ENCODE assay signal across 20 cellular contexts in the genomic region with DNA sequence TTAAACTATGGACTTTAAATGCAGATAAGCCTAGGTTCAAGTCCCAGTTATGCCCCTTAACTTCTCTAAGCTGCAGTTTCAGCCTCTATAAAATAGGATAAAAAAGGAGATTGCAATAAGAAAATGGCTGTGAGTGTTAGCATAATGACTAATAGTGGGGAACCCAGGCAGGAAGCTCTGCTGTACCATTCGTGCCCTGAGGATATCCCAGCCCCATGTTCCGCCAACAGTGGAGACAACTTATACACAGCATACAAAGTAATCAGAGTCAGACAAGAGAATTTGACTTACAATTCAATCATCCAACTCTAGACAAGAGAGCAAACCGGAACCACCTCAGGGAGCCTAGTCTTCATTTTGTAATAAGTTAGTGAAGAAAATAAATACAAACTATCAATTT.
DNase-seq lines count a peak whose midpoint lies in the region; ATAC-seq, FAIRE-seq and TF ChIP-seq lines count a peak whose summit lies in the region.
"Had no signal": no experiment of that assay in that cellular context is flagged by ENCODE, and none has a peak within 500 bp of the region (broad histone marks: within the 10 kb centered on the region; RNA-seq: fewer than 3 reads in every experiment).

No MANE protein-coding gene starts in this region.

- peak; percentile 73 for FAIRE-seq in endothelial cell of umbilical vein (lab: Jason Lieb, UNC)
- FAIRE-seq: frontal cortex had no signal

- peak; percentile 64 for DNase-seq in Daoy (ENCODE audit: low read depth)
- DNase-seq in PC-3, result peak; percentile 85
- peak; percentile 90 for DNase-seq in endothelial cell of umbilical vein (ENCODE audit: low read depth, low spot score)
- DNase-seq in osteocyte (ENCODE audit: extremely low spot score, unreplicated experiment), result peak; percentile 64
- no peak for DNase-seq in activated CD4-positive, alpha-beta T cell treated with anti-CD3 and anti-CD28 coated beads for 36 hours
- no peak for DNase-seq in Ammon's horn (ENCODE audit: low spot score)
- no peak for DNase-seq in activated CD4-positive, alpha-beta T cell treated with anti-CD3 and anti-CD28 coated beads, Interleukin-2, amount 50 U/mL, for 48 hours
- DNase-seq: activated CD4-positive, alpha-beta T cell treated with anti-CD3 and anti-CD28 coated beads, Interleukin-2, amount 50 U/mL, for 4 hours; CD8-positive, alpha-beta memory T cell; midbrain; T-helper 17 cell had no signal

- H3K9me1 ChIP-seq in endothelial cell of umbilical vein (replicated peaks; ENCODE audit: control insufficient read depth, extremely low read depth, insufficient read depth, low read length), result no peaks in the 10 kb centered on the region

- H3K27ac ChIP-seq in PC-3 (ENCODE audit: low read length), result peak overlapping the region; percentile 61
- H3K27ac ChIP-seq in endothelial cell of umbilical vein (ENCODE audit: insufficient read depth, low read depth, low read length), result no peak overlapping the region
- H3K27ac ChIP-seq: breast epithelium, HL-60, parathyroid adenoma, SJSA1, WERI-Rb-1 had no signal

- no peaks in the 10 kb centered on the region for H3K9me3 ChIP-seq in PC-3 (ENCODE audit: low read length)
- H3K9me3 ChIP-seq in endothelial cell of umbilical vein (replicated peaks; ENCODE audit: control insufficient read depth, insufficient read depth, low read length), result no peaks in the 10 kb centered on the region
- H3K9me3 ChIP-seq: breast epithelium, SJSA1 had no signal

- POLR2A ChIA-PET in PC-3 (lab: Charles Lee; ENCODE audit: unreplicated experiment), result no interaction called here
- POLR2A ChIA-PET in endothelial cell of umbilical vein (lab: Charles Lee), result no interaction called here
- POLR2A ChIA-PET in activated CD4-positive, alpha-beta T cell treated with anti-CD3 and anti-CD28 coated beads for 36 hours (lab: Charles Lee), result no interaction called here

- H3K79me2 ChIP-seq in PC-3 (ENCODE audit: low read length) (no peaks in the 10 kb centered on the region), endothelial cell of umbilical vein (ENCODE audit: control insufficient read depth, insufficient read depth, low read length) (no peaks in the 10 kb centered on the region)
- H3K79me2 ChIP-seq: parathyroid adenoma had no signal

- H3K9ac ChIP-seq in PC-3 (ENCODE audit: low read length) (peak overlapping the region; percentile 28; the same call in 1 of the 2 replicates), endothelial cell of umbilical vein (replicated peaks; ENCODE audit: extremely low read depth, insufficient read depth, low read length) (no peak overlapping the region)
- H3K9ac ChIP-seq: parathyroid adenoma had no signal

- H3K27me3 Mint-ChIP-seq in osteocyte (ENCODE audit: unreplicated experiment), result no peaks in the 10 kb centered on the region
- H3K27me3 Mint-ChIP-seq in activated CD4-positive, alpha-beta T cell treated with anti-CD3 and anti-CD28 coated beads for 36 hours, result peaks cover 18% of the 10 kb centered on the region

- no peak overlapping the region for H3K27ac Mint-ChIP-seq in osteocyte (ENCODE audit: unreplicated experiment)
- H3K27ac Mint-ChIP-seq in activated CD4-positive, alpha-beta T cell treated with anti-CD3 and anti-CD28 coated beads for 36 hours, result no peak overlapping the region
- H3K27ac Mint-ChIP-seq: CD8-positive, alpha-beta memory T cell; nephron; stimulated activated naive B cell treated with anti-CD40 and anti-IgM and Interleukin-4, amounts not matched to agents 10 μg/mL and 1 μg/mL and 100 μg/mL, for 72 hours; T-helper 17 cell had no signal

- peak; percentile 98 for ATAC-seq in PC-3
- no peak for ATAC-seq in activated CD4-positive, alpha-beta T cell treated with anti-CD3 and anti-CD28 coated beads for 36 hours
- ATAC-seq in GM18519 (IDR thresholded peaks at IDR 0.05; ENCODE audit: low FRiP score, unreplicated experiment), result no peak
- ATAC-seq: T-helper 17 cell had no signal

- CTCF ChIA-PET in PC-3 (lab: Charles Lee) (no interaction called here), endothelial cell of umbilical vein (lab: Charles Lee) (interaction anchor here (1.0 to 2.7 kb wide), 10 partner anchors 10 to 330 kb away, joined by 3 to 25 read pairs (median 6); no protein-coding TSS in a partner anchor)
- CTCF ChIA-PET in activated CD4-positive, alpha-beta T cell treated with anti-CD3 and anti-CD28 coated beads for 36 hours (lab: Charles Lee), result interaction anchor here (0.8 to 3.1 kb wide), 4 partner anchors 8 to 204 kb away, joined by 3 to 16 read pairs (median 4); no protein-coding TSS in a partner anchor

- H3K4me3 ChIP-seq in PC-3 (ENCODE audit: low read length), result no peak overlapping the region
- no peak overlapping the region for H3K4me3 ChIP-seq in endothelial cell of umbilical vein (replicated peaks in 1 of 3; ENCODE audit: insufficient read depth in 1 of 3, low read depth in 1 of 3, low read length in 3 of 3)
- H3K4me3 ChIP-seq: breast epithelium, SJSA1 had no signal

- no peaks in the 10 kb centered on the region for H3K9me2 ChIP-seq in PC-3 (replicated peaks; ENCODE audit: low read length)

- H4K20me1 ChIP-seq in PC-3 (ENCODE audit: low read length), result no peaks in the 10 kb centered on the region
- H4K20me1 ChIP-seq in endothelial cell of umbilical vein (replicated peaks; ENCODE audit: control insufficient read depth, extremely low read depth, insufficient read depth, low read length), result no peaks in the 10 kb centered on the region

- peak overlapping the region; percentile 54 for H3K4me2 ChIP-seq in PC-3 (ENCODE audit: low read length)
- H3K4me2 ChIP-seq in endothelial cell of umbilical vein (ENCODE audit: insufficient read depth, low read length), result peak overlapping the region; percentile 16

- TF ChIP-seq POLR2A in endothelial cell of umbilical vein (IDR thresholded peaks at IDR 0.05; ENCODE audit: low read depth, low read length), result no peak

- intact Hi-C loops in PC-3 (cut with micrococcal nuclease) (loop anchor here (2.0 to 5.0 kb wide), 2 partner anchors 67 to 92 kb away; no protein-coding TSS in a partner anchor), endothelial cell of umbilical vein (cut with micrococcal nuclease) (loop anchor here (1.0 kb wide), 2 partner anchors 115 to 190 kb away; no protein-coding TSS in a partner anchor)
- intact Hi-C loops in activated CD4-positive, alpha-beta T cell treated with anti-CD3 and anti-CD28 coated beads for 36 hours (cut with DNase I, micrococcal nuclease), result loop anchor here (1.0 to 10.0 kb wide), 3 partner anchors 115 to 191 kb away; no protein-coding TSS in a partner anchor

- H3K36me3 Mint-ChIP-seq in osteocyte (ENCODE audit: unreplicated experiment), result no peaks in the 10 kb centered on the region
- no peaks in the 10 kb centered on the region for H3K36me3 Mint-ChIP-seq in activated CD4-positive, alpha-beta T cell treated with anti-CD3 and anti-CD28 coated beads for 36 hours (ENCODE audit: low read depth)
- H3K36me3 Mint-ChIP-seq: CD8-positive, alpha-beta memory T cell; stimulated activated naive B cell treated with anti-CD40 and anti-IgM and Interleukin-4, amounts not matched to agents 10 μg/mL and 1 μg/mL and 100 μg/mL, for 72 hours had no signal

- H3K4me3 Mint-ChIP-seq in osteocyte (ENCODE audit: unreplicated experiment), result no peak overlapping the region
- no peak overlapping the region for H3K4me3 Mint-ChIP-seq in activated CD4-positive, alpha-beta T cell treated with anti-CD3 and anti-CD28 coated beads for 36 hours
- H3K4me3 Mint-ChIP-seq: CD8-positive, alpha-beta memory T cell; nephron; stimulated activated naive B cell treated with anti-CD40 and anti-IgM and Interleukin-4, amounts not matched to agents 10 μg/mL and 1 μg/mL and 100 μg/mL, for 72 hours; T-helper 17 cell had no signal

- H3K9me3 Mint-ChIP-seq in osteocyte (ENCODE audit: unreplicated experiment), result no peaks in the 10 kb centered on the region
- no peaks in the 10 kb centered on the region for H3K9me3 Mint-ChIP-seq in activated CD4-positive, alpha-beta T cell treated with anti-CD3 and anti-CD28 coated beads for 36 hours (ENCODE audit: low read depth)
- H3K9me3 Mint-ChIP-seq: CD8-positive, alpha-beta memory T cell had no signal

- peaks cover 12% of the 10 kb centered on the region for H3K4me1 Mint-ChIP-seq in osteocyte (ENCODE audit: unreplicated experiment)
- no peaks in the 10 kb centered on the region for H3K4me1 Mint-ChIP-seq in activated CD4-positive, alpha-beta T cell treated with anti-CD3 and anti-CD28 coated beads for 36 hours
- H3K4me1 Mint-ChIP-seq: CD8-positive, alpha-beta memory T cell had no signal

- no peaks in the 10 kb centered on the region for H3K36me3 ChIP-seq in PC-3 (ENCODE audit: low read depth, low read length)
- no peaks in the 10 kb centered on the region for H3K36me3 ChIP-seq in endothelial cell of umbilical vein (ENCODE audit: control insufficient read depth in 2 of 2, extremely low read depth in 1 of 2, insufficient read depth in 2 of 2, low read length in 2 of 2)
- H3K36me3 ChIP-seq: breast epithelium, SJSA1, WERI-Rb-1 had no signal

- H2AFZ ChIP-seq in PC-3 (ENCODE audit: low read length) (peak overlapping the region; percentile 53; the same call in 1 of the 2 replicates), endothelial cell of umbilical vein (ENCODE audit: low read depth, low read length) (peak overlapping the region; percentile 64)
- H2AFZ ChIP-seq: parathyroid adenoma had no signal

- peaks cover 17% of the 10 kb centered on the region for H3K4me1 ChIP-seq in PC-3 (ENCODE audit: insufficient read depth, low read length)
- H3K4me1 ChIP-seq in endothelial cell of umbilical vein (ENCODE audit: control insufficient read depth, extremely low read depth, insufficient read depth, low read length), result peaks cover 9% of the 10 kb centered on the region
- H3K4me1 ChIP-seq: breast epithelium, parathyroid adenoma, SJSA1 had no signal

- dilution Hi-C loops in endothelial cell of umbilical vein (cut with MboI; ENCODE audit: extremely low pct_ligation_motif_present, low sequenced_read_pairs), result no loop called here

- no peaks in the 10 kb centered on the region for H3K27me3 ChIP-seq in PC-3 (ENCODE audit: low read length)
- peaks cover 0 to 5% of the 10 kb centered on the region in 2 experiments for H3K27me3 ChIP-seq in endothelial cell of umbilical vein (ENCODE audit: control insufficient read depth in 2 of 2, insufficient read depth in 2 of 2, low read length in 2 of 2)
- H3K27me3 ChIP-seq: breast epithelium had no signal

- BruUV-seq in PC-3 (replicated peaks; lab: Mats Ljungman, UMichigan) (no TSS peak), endothelial cell of umbilical vein (replicated peaks; lab: Mats Ljungman, UMichigan) (no TSS peak)

- TF ChIP-seq CTCF in PC-3 (conservative IDR thresholded peaks at IDR 0.05; ENCODE audit: low read depth, low read length) (no peak), endothelial cell of umbilical vein (IDR thresholded peaks at IDR 0.05; ENCODE audit: extremely low read depth in 1 of 2, insufficient read depth in 1 of 2, low read depth in 1 of 2, low read length in 2 of 2) (no peak), osteocyte (IDR thresholded peaks at IDR 0.05) (no peak)

- peaks cover 5% of the 10 kb centered on the region for H3F3A ChIP-seq in PC-3 (ENCODE audit: low read length, unreplicated experiment)

TF ChIP-seq in endothelial cell of umbilical vein, 7 proteins besides CTCF, POLR2A, EP300 and RAD21 (continues in another document):
- TF ChIP-seq, protein P1, sequence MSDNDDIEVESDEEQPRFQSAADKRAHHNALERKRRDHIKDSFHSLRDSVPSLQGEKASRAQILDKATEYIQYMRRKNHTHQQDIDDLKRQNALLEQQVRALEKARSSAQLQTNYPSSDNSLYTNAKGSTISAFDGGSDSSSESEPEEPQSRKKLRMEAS (IDR thresholded peaks at IDR 0.05; ENCODE audit: insufficient read depth, insufficient read length), result no peak
- peak; percentile 29 for TF ChIP-seq POLR2AphosphoS5 (IDR thresholded peaks at IDR 0.05; ENCODE audit: insufficient read depth, low read depth, low read length)

Comparison
In these comparisons a context has a peak if more than half of its experiments do, and no peak if none do; other contexts are left out.
1. DNase-seq: peak in Daoy (single experiment), PC-3 (single experiment), endothelial cell of umbilical vein (single experiment) and osteocyte (single experiment); none in activated CD4-positive, alpha-beta T cell treated with anti-CD3 and anti-CD28 coated beads for 36 hours (single experiment), Ammon's horn (single experiment) and activated CD4-positive, alpha-beta T cell treated with anti-CD3 and anti-CD28 coated beads, Interleukin-2, amount 50 U/mL, for 48 hours (0 of 2).